36 cellular contexts compared by ENCODE assay signal in the genomic region with DNA sequence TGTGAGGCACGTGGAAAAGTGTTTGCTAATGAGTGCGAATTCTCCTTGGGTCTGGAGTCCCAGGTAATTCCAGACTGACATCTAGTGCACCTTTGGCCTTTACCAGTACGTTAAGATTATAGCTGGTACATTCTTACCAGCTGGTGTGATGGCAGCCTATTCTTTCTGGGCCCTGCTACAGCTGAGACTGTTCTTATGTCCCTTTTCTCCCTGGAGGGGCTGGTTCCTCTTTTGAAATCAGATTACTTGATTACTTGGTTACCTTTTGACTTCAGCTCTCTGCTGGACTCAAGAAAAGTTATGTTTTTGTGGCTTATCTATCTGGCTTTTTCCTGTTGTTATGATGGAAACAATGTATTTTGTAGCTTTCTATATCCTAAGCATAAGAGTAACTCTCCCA.
"Had no signal": no experiment of that assay in that cellular context is flagged by ENCODE, and none has a peak within 500 bp of the region (broad histone marks: within the 10 kb centered on the region; RNA-seq: fewer than 3 reads in every experiment).

No MANE protein-coding gene starts in this region.

- H3K4me3 ChIP-seq: Peyer's patch, SJSA1 had no signal

- H3K27ac ChIP-seq: Peyer's patch, SJSA1 had no signal

- H3K9ac ChIP-seq: SK-N-SH had no signal

- H3K9me3 Mint-ChIP-seq: activated CD4-positive, alpha-beta memory T cell treated with anti-CD3 and anti-CD28 coated beads for 36 hours; activated naive CD4-positive, alpha-beta T cell treated with anti-CD3 and anti-CD28 coated beads, Interleukin-2, amount 10 ng/mL, durations not matched to agents 7 days and 5 days; activated naive CD8-positive, alpha-beta T cell treated with anti-CD3 and anti-CD28 coated beads, Interleukin-2, amount 50 U/mL, for 24 hours; activated T-cell treated with anti-CD3 and anti-CD28 coated beads, Interleukin-2, amount 50 U/mL, for 4 hours; activated T-helper 1 cell treated with anti-CD3 and anti-CD28 coated beads, Interleukin-12 subunit alpha, Interleukin-12 subunit beta, Interleukin-2, Interleukin-4 antibody, amounts not matched to agents 30 ng/mL and 10 ng/mL and 1 ng/mL, durations not matched to agents 14 hours and 24 hours and 36 hours; T-helper 1 cell treated with Interleukin-12 subunit alpha and Interleukin-12 subunit beta and Interleukin-4 antibody, amounts not matched to agents 30 μg/mL and 1 μg/mL, for 36 hours; T-helper 2 cell treated with Interferon-gamma antibody and Interleukin-4, amounts not matched to agents 5 μg/mL and 100 μg/mL, for 36 hours had no signal

- H3K9me3 ChIP-seq: Peyer's patch, SJSA1, SK-N-SH had no signal

- ATAC-seq: activated CD4-positive, alpha-beta T cell treated with anti-CD3 and anti-CD28 coated beads for 36 hours; activated naive CD8-positive, alpha-beta T cell treated with anti-CD3 and anti-CD28 coated beads, Interleukin-2, amount 50 U/mL, for 24 hours; activated T-cell treated with anti-CD3 and anti-CD28 coated beads, Interleukin-2, amount 50 U/mL, for 4 hours; PC-3 had no signal

- H3K27me3 ChIP-seq: Peyer's patch, SJSA1 had no signal

- H3K27ac Mint-ChIP-seq: activated CD4-positive, alpha-beta memory T cell treated with anti-CD3 and anti-CD28 coated beads for 36 hours; activated CD4-positive, alpha-beta T cell treated with anti-CD3 and anti-CD28 coated beads for 36 hours; activated naive CD4-positive, alpha-beta T cell treated with anti-CD3 and anti-CD28 coated beads, Interleukin-2, amount 10 ng/mL, durations not matched to agents 7 days and 5 days; activated naive CD8-positive, alpha-beta T cell; activated naive CD8-positive, alpha-beta T cell treated with anti-CD3 and anti-CD28 coated beads, Interleukin-2, amount 50 U/mL, for 24 hours; activated T-helper 1 cell treated with anti-CD3 and anti-CD28 coated beads, Interleukin-12 subunit alpha, Interleukin-12 subunit beta, Interleukin-2, Interleukin-4 antibody, amounts not matched to agents 30 ng/mL and 10 ng/mL and 1 ng/mL, durations not matched to agents 14 hours and 24 hours and 36 hours; T-helper 1 cell treated with Interleukin-12 subunit alpha and Interleukin-12 subunit beta and Interleukin-4 antibody, amounts not matched to agents 30 μg/mL and 1 μg/mL, for 36 hours; T-helper 2 cell treated with Interferon-gamma antibody and Interleukin-4, amounts not matched to agents 5 μg/mL and 100 μg/mL, for 36 hours had no signal

- FAIRE-seq: bronchial epithelial cell, TTC549 had no signal

- H3K4me3 Mint-ChIP-seq: activated CD4-positive, alpha-beta memory T cell treated with anti-CD3 and anti-CD28 coated beads for 36 hours; activated CD4-positive, alpha-beta T cell treated with anti-CD3 and anti-CD28 coated beads for 36 hours; activated naive CD4-positive, alpha-beta T cell treated with anti-CD3 and anti-CD28 coated beads, Interleukin-2, amount 10 ng/mL, durations not matched to agents 7 days and 5 days; activated naive CD8-positive, alpha-beta T cell; activated naive CD8-positive, alpha-beta T cell treated with anti-CD3 and anti-CD28 coated beads, Interleukin-2, amount 50 U/mL, for 24 hours; activated T-cell treated with anti-CD3 and anti-CD28 coated beads, Interleukin-2, amount 50 U/mL, for 4 hours; activated T-helper 1 cell treated with anti-CD3 and anti-CD28 coated beads, Interleukin-12 subunit alpha, Interleukin-12 subunit beta, Interleukin-2, Interleukin-4 antibody, amounts not matched to agents 30 ng/mL and 10 ng/mL and 1 ng/mL, durations not matched to agents 14 hours and 24 hours and 36 hours; brain; T-helper 1 cell treated with Interleukin-12 subunit alpha and Interleukin-12 subunit beta and Interleukin-4 antibody, amounts not matched to agents 30 μg/mL and 1 μg/mL, for 36 hours; T-helper 2 cell treated with Interferon-gamma antibody and Interleukin-4, amounts not matched to agents 5 μg/mL and 100 μg/mL, for 36 hours had no signal

- H3K27me3 Mint-ChIP-seq: activated CD4-positive, alpha-beta memory T cell treated with anti-CD3 and anti-CD28 coated beads for 36 hours; activated CD4-positive, alpha-beta T cell treated with anti-CD3 and anti-CD28 coated beads for 36 hours; activated naive CD4-positive, alpha-beta T cell treated with anti-CD3 and anti-CD28 coated beads, Interleukin-2, amount 10 ng/mL, durations not matched to agents 7 days and 5 days; activated naive CD8-positive, alpha-beta T cell; activated naive CD8-positive, alpha-beta T cell treated with anti-CD3 and anti-CD28 coated beads, Interleukin-2, amount 50 U/mL, for 24 hours; brain had no signal

- DNase-seq: activated CD4-positive, alpha-beta memory T cell treated with anti-CD3 and anti-CD28 coated beads for 36 hours; activated CD4-positive, alpha-beta T cell treated with anti-CD3 and anti-CD28 coated beads for 36 hours; activated CD4-positive, alpha-beta T cell treated with anti-CD3 and anti-CD28 coated beads, Interleukin-2, amount 50 U/mL, for 1 hour; activated CD8-positive, alpha-beta memory T cell treated with anti-CD3 and anti-CD28 coated beads, Interleukin-2, amount 50 U/mL, for 4 hours; activated gamma-delta T cell treated with Interleukin-2 at 50 U/mL for 16 hours; activated naive CD4-positive, alpha-beta T cell treated with anti-CD3 and anti-CD28 coated beads, Interleukin-2, amount 10 ng/mL, durations not matched to agents 7 days and 5 days; activated naive CD8-positive, alpha-beta T cell treated with anti-CD3 and anti-CD28 coated beads, Interleukin-2, amount 50 U/mL, for 24 hours; activated T-cell treated with anti-CD3 and anti-CD28 coated beads for 4 hours; activated T-cell treated with anti-CD3 and anti-CD28 coated beads, Interleukin-2, amount 50 U/mL, for 4 hours; anterior cingulate cortex; caudate nucleus; cerebellar nuclear complex; MM.1S; NCI-H1048; NCI-H1105 treated with DMSO at 0.1 percent for 48 hours; NCI-H1436; NCI-H1694; NCI-H1930; NCI-H2081 treated with DMSO at 0.1 percent for 48 hours; NCI-H226; NCI-H446 treated with DMSO at 0.1 percent for 48 hours; NCI-H524; NCI-H69; PC-3; Peyer's patch; RPMI8226; SHP77 treated with DMSO at 0.1 percent for 48 hours; SK-N-SH had no signal

- H3K4me2 ChIP-seq: SK-N-SH had no signal

- H3K4me1 Mint-ChIP-seq: activated CD4-positive, alpha-beta T cell treated with anti-CD3 and anti-CD28 coated beads for 36 hours; activated naive CD4-positive, alpha-beta T cell treated with anti-CD3 and anti-CD28 coated beads, Interleukin-2, amount 10 ng/mL, durations not matched to agents 7 days and 5 days; activated naive CD8-positive, alpha-beta T cell treated with anti-CD3 and anti-CD28 coated beads, Interleukin-2, amount 50 U/mL, for 24 hours; brain had no signal

- H3K4me1 ChIP-seq: Peyer's patch, SJSA1 had no signal

- H3K36me3 Mint-ChIP-seq: activated CD4-positive, alpha-beta memory T cell treated with anti-CD3 and anti-CD28 coated beads for 36 hours; activated naive CD4-positive, alpha-beta T cell treated with anti-CD3 and anti-CD28 coated beads, Interleukin-2, amount 10 ng/mL, durations not matched to agents 7 days and 5 days; activated naive CD8-positive, alpha-beta T cell had no signal
